ENCODE assay signal across 8 cellular contexts in the genomic region with DNA sequence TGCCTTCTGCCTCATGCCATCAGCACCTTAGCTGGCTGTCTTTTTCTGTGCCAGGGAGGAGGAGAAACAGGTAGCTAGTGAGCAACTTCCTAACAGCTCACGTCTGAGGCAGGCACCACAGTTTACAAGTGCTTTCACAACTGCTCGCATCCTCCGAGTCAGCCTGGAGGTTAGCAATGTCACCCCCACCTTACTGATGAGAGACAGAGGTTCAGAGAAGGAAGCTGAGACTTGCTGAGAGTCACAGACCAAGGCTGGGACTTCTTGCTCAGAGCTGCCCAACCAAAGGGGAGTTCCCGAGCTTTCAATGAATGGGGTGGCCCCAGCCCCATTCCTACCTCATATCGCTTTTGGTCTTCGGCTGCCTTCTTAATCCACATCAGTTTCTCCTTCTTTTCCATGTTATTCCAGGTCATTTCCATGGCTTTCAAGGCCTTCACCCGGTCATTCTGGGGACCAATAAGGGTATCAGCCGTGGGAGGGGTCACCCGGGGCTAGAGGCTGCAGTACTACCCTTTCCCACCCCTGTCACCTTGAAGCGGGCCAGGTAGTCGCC. TPM values are rescaled to one million over a fixed set of nuclear protein-coding genes. Genes with fewer than 3 reads are reported as not detected.
DNase-seq lines count a peak whose midpoint lies in the region; ATAC-seq and TF ChIP-seq lines count a peak whose summit lies in the region.
"Had no signal": no experiment of that assay in that cellular context is flagged by ENCODE, and none has a peak within 500 bp of the region (broad histone marks: within the 10 kb centered on the region; RNA-seq: fewer than 3 reads in every experiment).

No MANE protein-coding gene starts in this region.

- peaks cover 67% of the 10 kb centered on the region for H3K36me3 ChIP-seq in OCI-LY1 (ENCODE audit: insufficient read depth, low read length)
- H3K36me3 ChIP-seq in effector memory CD4-positive, alpha-beta T cell (ENCODE audit: control insufficient read depth, insufficient read depth, low read length): peaks cover 71% of the 10 kb centered on the region

- no peaks in the 10 kb centered on the region for H3K9me3 ChIP-seq in OCI-LY1 (ENCODE audit: low read length)
- H3K9me3 ChIP-seq in effector memory CD4-positive, alpha-beta T cell (ENCODE audit: control insufficient read depth, low read length): no peaks in the 10 kb centered on the region

- no peaks in the 10 kb centered on the region; the same call in 1 of the 2 replicates for H3F3A ChIP-seq in OCI-LY1 (ENCODE audit: insufficient read depth, low read length)

- TF ChIP-seq CTCF in GM20000 (IDR thresholded peaks at IDR 0.05; ENCODE audit: extremely low read depth, missing control alignments) (no peak), OCI-LY1 (IDR thresholded peaks at IDR 0.05; ENCODE audit: low read length) (no peak), lower leg skin (IDR thresholded peaks at IDR 0.05) (no peak), coronary artery (IDR thresholded peaks at IDR 0.05) (no peak)

- H3K9me2 ChIP-seq in OCI-LY1 (ENCODE audit: low read depth, low read length): no peaks in the 10 kb centered on the region

- no peaks in the 10 kb centered on the region for H4K20me1 ChIP-seq in OCI-LY1 (ENCODE audit: insufficient read depth, low read length)

- H3K4me2 ChIP-seq in OCI-LY1 (ENCODE audit: low read length): peak overlapping the region; percentile 68

- ATAC-seq in HG03342 (IDR thresholded peaks at IDR 0.05; ENCODE audit: unreplicated experiment): no peak

- H3K4me3 ChIP-seq in OCI-LY1 (ENCODE audit: low read depth, low read length, poor library complexity, severe bottlenecking): peak overlapping the region; percentile 41
- H3K4me3 ChIP-seq in effector memory CD4-positive, alpha-beta T cell (ENCODE audit: insufficient read depth, low read depth, low read length, poor library complexity, severe bottlenecking): no peak overlapping the region
- H3K4me3 ChIP-seq in lower leg skin (ENCODE audit: low read depth, poor library complexity, severe bottlenecking): no peak overlapping the region
- H3K4me3 ChIP-seq in coronary artery: no peak overlapping the region

- intact Hi-C loops in lower leg skin (cut with DNase I; ENCODE audit: low total_unique reads): no loop called here

- H3K9ac ChIP-seq in OCI-LY1 (ENCODE audit: low read length): peak overlapping the region; percentile 64

- DNase-seq in GM20000 (ENCODE audit: low spot score) (peak; percentile 63), lower leg skin (ENCODE audit: low spot score in 2 of 2) (no peak), coronary artery (ENCODE audit: low spot score) (no peak)
- DNase-seq in effector memory CD4-positive, alpha-beta T cell: no peak
- DNase-seq in stimulated activated CD4-positive, alpha-beta T cell treated with anti-CD3 and anti-CD28 coated beads, Interleukin-4, amount 100 ng/mL, for 24 hours: peak; percentile 65

- no peaks in the 10 kb centered on the region for H3K79me2 ChIP-seq in OCI-LY1 (ENCODE audit: insufficient read depth, low read length)

- H3K27ac ChIP-seq in OCI-LY1 (ENCODE audit: low read depth, low read length, poor library complexity, severe bottlenecking): peak overlapping the region; percentile 49
- peak overlapping the region; percentile 70 for H3K27ac ChIP-seq in effector memory CD4-positive, alpha-beta T cell (ENCODE audit: insufficient read depth, low read length, poor library complexity, severe bottlenecking)
- peak overlapping the region in 1 of 2 donors; percentile 58 for H3K27ac ChIP-seq in coronary artery

- H2AFZ ChIP-seq in OCI-LY1 (ENCODE audit: low read length): no peak overlapping the region

- no peaks in the 10 kb centered on the region for H3K27me3 ChIP-seq in OCI-LY1 (ENCODE audit: insufficient read depth, low read length)
- no peaks in the 10 kb centered on the region for H3K27me3 ChIP-seq in effector memory CD4-positive, alpha-beta T cell (replicated peaks; ENCODE audit: control insufficient read depth, insufficient read depth, low read length, poor library complexity, severe bottlenecking)

- no peak for TF ChIP-seq POLR2A in lower leg skin (IDR thresholded peaks at IDR 0.05)

- 75 to 77% methylated on average over 11 of the region's 11 CpGs for WGBS in lower leg skin, 2 donors

- peaks cover 34% of the 10 kb centered on the region for H3K4me1 ChIP-seq in OCI-LY1 (ENCODE audit: insufficient read depth, low read length, severe bottlenecking)
- H3K4me1 ChIP-seq in effector memory CD4-positive, alpha-beta T cell (ENCODE audit: control insufficient read depth, insufficient read depth, low read length, poor library complexity, severe bottlenecking): peaks cover 21% of the 10 kb centered on the region

RNA-seq across cellular contexts. Expression of a gene that starts 9.6 kb away (rescaled TPM):
- 10 to 100 TPM; 62.4 to 70.8 (median 65.7) TPM for total RNA-seq in lower leg skin

RNA-seq across cellular contexts. Expression of a gene that starts 10.2 kb away (rescaled TPM):
- total RNA-seq in lower leg skin: 10 to 100 TPM; 62.4 to 77.9 (median 67.8) TPM

RNA-seq across cellular contexts. Expression of a gene that starts 23.1 kb away (rescaled TPM):
- total RNA-seq in lower leg skin: 10 to 100 TPM; 23.4 to 44.5 (median 34.8) TPM

RNA-seq across cellular contexts. Expression of a gene that starts 39.4 kb away (rescaled TPM):
- total RNA-seq in lower leg skin: 1 to 10 TPM in 1 of 4 donors, not detected in 3; 1.1 TPM
- total RNA-seq: RPMI7951 had no signal

RNA-seq across cellular contexts. Expression of a gene that starts 58.1 kb away (rescaled TPM):
- 1 to 10 TPM in 1 of 4 donors, not detected in 3; 2.4 TPM for total RNA-seq in lower leg skin
- total RNA-seq: RPMI7951 had no signal

Comparison
In these comparisons a context has a peak if more than half of its experiments do, and no peak if none do; other contexts are left out.
1. DNase-seq: peak in GM20000 (single experiment) and stimulated activated CD4-positive, alpha-beta T cell treated with anti-CD3 and anti-CD28 coated beads, Interleukin-4, amount 100 ng/mL, for 24 hours (single experiment); none in effector memory CD4-positive, alpha-beta T cell (0 of 3), lower leg skin (0 of 2) and coronary artery (single experiment).